ENCODE assay signal across 25 cellular contexts in genomic region chr10:15306881-15307280, GRCh38.
DNase-seq lines count a peak whose midpoint lies in the region; ATAC-seq, FAIRE-seq and TF ChIP-seq lines count a peak whose summit lies in the region.
"Had no signal": no experiment of that assay in that cellular context is flagged by ENCODE, and none has a peak within 500 bp of the region (broad histone marks: within the 10 kb centered on the region; RNA-seq: fewer than 3 reads in every experiment).

No MANE protein-coding gene starts in this region.

- peaks cover 2% of the 10 kb centered on the region for H3K4me1 Mint-ChIP-seq in chondrocyte (ENCODE audit: low read depth)
- H3K4me1 Mint-ChIP-seq: CD14-positive monocyte; CD8-positive, alpha-beta memory T cell had no signal

- FAIRE-seq in bronchial epithelial cell (lab: Jason Lieb, UNC), result peak; percentile 50
- FAIRE-seq: A204.1, D721Med, GM12878 had no signal

- 90 to 96% (median 95%) methylated on average over 7 of the region's 7 CpGs for WGBS in heart left ventricle, 4 donors

- H3K9me3 Mint-ChIP-seq in chondrocyte (ENCODE audit: low read depth), result no peaks in the 10 kb centered on the region
- H3K9me3 Mint-ChIP-seq: CD4-positive, alpha-beta T cell; CD8-positive, alpha-beta memory T cell; H9 had no signal

- no peaks in the 10 kb centered on the region for H3K36me3 Mint-ChIP-seq in chondrocyte (ENCODE audit: low read depth)
- H3K36me3 Mint-ChIP-seq: CD14-positive monocyte had no signal

- H3K27ac Mint-ChIP-seq in chondrocyte (ENCODE audit: unreplicated experiment), result no peak overlapping the region
- H3K27ac Mint-ChIP-seq: CD14-positive monocyte; CD4-positive, alpha-beta T cell; CD8-positive, alpha-beta memory T cell had no signal

- H3K4me1 ChIP-seq in heart left ventricle, result peaks cover 0 to 3% (median 0%) of the 10 kb centered on the region in 12 donors
- H3K4me1 ChIP-seq: BE2C had no signal

- H3K27me3 ChIP-seq in heart left ventricle (no peaks in the 10 kb centered on the region), bronchial epithelial cell (ENCODE audit: control insufficient read depth, insufficient read depth, low read length) (no peaks in the 10 kb centered on the region)
- H3K27me3 ChIP-seq: BE2C; BLaER1 treated with 17β-estradiol and CSF1 and Interleukin-3, amounts not matched to agents 10 nM and 100 nM had no signal

- no peaks in the 10 kb centered on the region for H3K27me3 Mint-ChIP-seq in chondrocyte (ENCODE audit: low read depth)

- H3K4me3 ChIP-seq in heart left ventricle, result no peak overlapping the region
- no peak overlapping the region for H3K4me3 ChIP-seq in bronchial epithelial cell (ENCODE audit: low read depth, low read length)
- H3K4me3 ChIP-seq: BLaER1 treated with 17β-estradiol and CSF1 and Interleukin-3, amounts not matched to agents 10 nM and 100 nM; GM12878; GM23248 had no signal

- TF ChIP-seq CTCF in heart left ventricle (IDR thresholded peaks at IDR 0.05) (no peak), bronchial epithelial cell (IDR thresholded peaks at IDR 0.05; ENCODE audit: insufficient read depth, low read length, severe bottlenecking) (no peak), chondrocyte (IDR thresholded peaks at IDR 0.05) (no peak)

- no peak overlapping the region for H3K4me3 Mint-ChIP-seq in chondrocyte (ENCODE audit: unreplicated experiment)
- H3K4me3 Mint-ChIP-seq: CD14-positive monocyte; CD4-positive, alpha-beta T cell; CD8-positive, alpha-beta memory T cell; H9 had no signal

- TF ChIP-seq POLR2A in heart left ventricle (IDR thresholded peaks at IDR 0.05), result no peak

- peak; percentile 14 for DNase-seq in cardiac septum (ENCODE audit: low spot score)
- DNase-seq in heart left ventricle, result no peak
- DNase-seq in bronchial epithelial cell (ENCODE audit: low read depth), result no peak
- DNase-seq in left kidney (ENCODE audit: low read depth, low spot score), result peak; percentile 68
- DNase-seq in chondrocyte (ENCODE audit: low spot score), result no peak
- DNase-seq: AML-193; BE2C; CD4-positive, alpha-beta T cell; CD8-positive, alpha-beta memory T cell; DMS 273 treated with DMSO at 0.1 percent for 48 hours; DMS79; EL; GDM1; GM23248; H9 had no signal

- intact Hi-C loops in cardiac septum (cut with DNase I) (no loop called here), heart left ventricle (cut with DNase I) (no loop called here)

- no peak for ATAC-seq in heart left ventricle
- ATAC-seq in HG03108 (IDR thresholded peaks at IDR 0.05; ENCODE audit: unreplicated experiment), result no peak
- no peak for ATAC-seq in GM21390 (IDR thresholded peaks at IDR 0.05; ENCODE audit: unreplicated experiment)
- no peak for ATAC-seq in GM21717 (IDR thresholded peaks at IDR 0.05; ENCODE audit: unreplicated experiment)
- ATAC-seq: GM12878, HCT116 had no signal

- H3K36me3 ChIP-seq in heart left ventricle (no peaks in the 10 kb centered on the region), bronchial epithelial cell (ENCODE audit: control insufficient read depth, insufficient read depth, low read length) (no peaks in the 10 kb centered on the region)
- H3K36me3 ChIP-seq: BE2C had no signal

- H3K27ac ChIP-seq in heart left ventricle, result no peak overlapping the region
- H3K27ac ChIP-seq: 22Rv1; BLaER1 treated with 17β-estradiol and CSF1 and Interleukin-3, amounts not matched to agents 10 nM and 100 nM; GM23248 had no signal

- no peaks in the 10 kb centered on the region for H3K9me3 ChIP-seq in heart left ventricle
- H3K9me3 ChIP-seq: BE2C had no signal

Comparison
In these comparisons a context has a peak if more than half of its experiments do, and no peak if none do; other contexts are left out.
1. DNase-seq: peak in cardiac septum (single experiment) and left kidney (single experiment); none in heart left ventricle (0 of 5), bronchial epithelial cell (single experiment) and chondrocyte (single experiment).